9 cellular contexts compared by ENCODE assay signal in genomic region chr5:169803077-169803981, GRCh38.
DNase-seq lines count a peak whose midpoint lies in the region; ATAC-seq and TF ChIP-seq lines count a peak whose summit lies in the region.
"Had no signal": no experiment of that assay in that cellular context is flagged by ENCODE, and none has a peak within 500 bp of the region (broad histone marks: within the 10 kb centered on the region; RNA-seq: fewer than 3 reads in every experiment).

No MANE protein-coding gene starts in this region.

- H3K9me1 ChIP-seq in IMR-90 (ENCODE audit: insufficient read depth, low read length): peaks cover 9% of the 10 kb centered on the region

- H3K56ac ChIP-seq in IMR-90 (ENCODE audit: extremely low read depth, insufficient read depth, low read length): peak overlapping the region; percentile 88

- H3K4me3 ChIP-seq in A673 (ENCODE audit: low read depth, low read length, poor library complexity, severe bottlenecking): no peak overlapping the region
- H3K4me3 ChIP-seq in IMR-90 (ENCODE audit: insufficient read depth, low read depth, low read length): peak overlapping the region; percentile 1; the same call in 1 of the 2 replicates
- no peak overlapping the region for H3K4me3 ChIP-seq in adrenal gland
- H3K4me3 ChIP-seq in tibial nerve: no peak overlapping the region

- in situ Hi-C loops in IMR-90 (cut with MboI; ENCODE audit: low sequenced_read_pairs): no loop called here

- H3K4me2 ChIP-seq in IMR-90 (ENCODE audit: low read depth, low read length): peak overlapping the region; percentile 36

- peak overlapping the region; percentile 60 for H2AK5ac ChIP-seq in IMR-90 (ENCODE audit: low read depth, low read length)

- peak; percentile 79 for ATAC-seq in IMR-90 (ENCODE audit: low read depth)
- ATAC-seq in GM18870 (IDR thresholded peaks at IDR 0.05; ENCODE audit: unreplicated experiment): no peak
- ATAC-seq in GM18505 (IDR thresholded peaks at IDR 0.05; ENCODE audit: unreplicated experiment): no peak

- TF ChIP-seq POLR2A in IMR-90 (IDR thresholded peaks at IDR 0.05; ENCODE audit: low read depth, low read length): peak; percentile 48; the same call in 1 of the 2 replicates
- no peak for TF ChIP-seq POLR2A in adrenal gland (IDR thresholded peaks at IDR 0.05)
- TF ChIP-seq POLR2A in tibial nerve (IDR thresholded peaks at IDR 0.05): no peak
- TF ChIP-seq POLR2A in GM18505 (IDR thresholded peaks at IDR 0.05; ENCODE audit: borderline replicate concordance, extremely low read depth, insufficient read depth, insufficient read length): no peak

- peak overlapping the region; percentile 89 for H2BK5ac ChIP-seq in IMR-90 (ENCODE audit: low read depth, low read length, poor library complexity, severe bottlenecking)

- peak overlapping the region; percentile 90 for H3K23ac ChIP-seq in IMR-90 (ENCODE audit: low read depth, low read length)

- no peaks in the 10 kb centered on the region for H3K27me3 ChIP-seq in A673 (replicated peaks; ENCODE audit: insufficient read depth, low read depth, low read length, poor library complexity)
- no peaks in the 10 kb centered on the region for H3K27me3 ChIP-seq in IMR-90 (ENCODE audit: control insufficient read depth, insufficient read depth, low read length)
- no peaks in the 10 kb centered on the region for H3K27me3 ChIP-seq in adrenal gland
- no peaks in the 10 kb centered on the region for H3K27me3 ChIP-seq in tibial nerve

- DNase-seq in A673 (ENCODE audit: low spot score) (peak; percentile 69), IMR-90 (peak; percentile 100), adrenal gland (peak in 5 of 7 donors; percentile 13 to 56 (median 22)), kidney tubule cell (ENCODE audit: low spot score) (peak; percentile 66), tibial nerve (ENCODE audit: low spot score in 2 of 2) (no peak)
- DNase-seq in activated CD4-positive, alpha-beta T cell treated with anti-CD3 and anti-CD28 coated beads for 4 hours: no peak
- DNase-seq: NCI-H187 treated with DMSO at 0.1 percent for 48 hours had no signal

- POLR2A ChIA-PET in A673 (lab: Charles Lee; ENCODE audit: low non-redundant PET): no interaction called here
- POLR2A ChIA-PET in IMR-90 (lab: Charles Lee; ENCODE audit: unreplicated experiment): no interaction called here

- H2AFZ ChIP-seq in IMR-90 (replicated peaks; ENCODE audit: low read length, poor library complexity): peak overlapping the region; percentile 83

- peaks cover 12% of the 10 kb centered on the region for H3K4me1 ChIP-seq in A673 (ENCODE audit: insufficient read depth, low read length, poor library complexity, severe bottlenecking)
- H3K4me1 ChIP-seq in IMR-90 (ENCODE audit: control insufficient read depth, insufficient read depth, low read length): peaks cover 16% of the 10 kb centered on the region
- no peaks in the 10 kb centered on the region for H3K4me1 ChIP-seq in adrenal gland (replicated peaks in 1 of 2)
- H3K4me1 ChIP-seq in tibial nerve: no peaks in the 10 kb centered on the region

- peak overlapping the region; percentile 27 for H3K27ac ChIP-seq in A673 (ENCODE audit: low read depth, low read length, poor library complexity, severe bottlenecking)
- H3K27ac ChIP-seq in IMR-90 (ENCODE audit: insufficient read depth, low read length): peak overlapping the region; percentile 69
- H3K27ac ChIP-seq in adrenal gland: peak overlapping the region in 2 of 5 donors; percentile 12 to 44
- no peak overlapping the region for H3K27ac ChIP-seq in tibial nerve

- CTCF ChIA-PET in A673 (lab: Charles Lee) (no interaction called here), IMR-90 (lab: Yijun Ruan, JAX) (interaction anchor here (0.6 to 3.2 kb wide), 4 partner anchors 101 to 177 kb away, joined by 3 to 23 read pairs (median 4); partner anchors contain the start of gene INSYN2B)

- TF ChIP-seq CTCF in A673 (conservative IDR thresholded peaks at IDR 0.05; ENCODE audit: low read depth, low read length) (no peak), IMR-90 (conservative IDR thresholded peaks at IDR 0.05; ENCODE audit: low read depth, low read length) (no peak), adrenal gland (IDR thresholded peaks at IDR 0.05) (no peak), tibial nerve (IDR thresholded peaks at IDR 0.05) (no peak)

- peak overlapping the region; percentile 9 for H3K9ac ChIP-seq in IMR-90 (ENCODE audit: low read depth, low read length)

- peak overlapping the region; percentile 67 for H3K18ac ChIP-seq in IMR-90 (ENCODE audit: low read depth, low read length)

- BruUV-seq in A673 (replicated peaks; lab: Mats Ljungman, UMichigan): no TSS peak
- no TSS peak for BruUV-seq in IMR-90 (replicated peaks; lab: Mats Ljungman, UMichigan)

- H3K14ac ChIP-seq in IMR-90 (replicated peaks; ENCODE audit: low read depth, low read length): peak overlapping the region; percentile 90

- H4K20me1 ChIP-seq in IMR-90 (ENCODE audit: insufficient read depth, low read length): no peaks in the 10 kb centered on the region

- peak overlapping the region; percentile 48; the same call in 2 of the 3 replicates for H2BK15ac ChIP-seq in IMR-90 (ENCODE audit: low read depth, low read length)

- peak overlapping the region; percentile 52 for H4K5ac ChIP-seq in IMR-90 (ENCODE audit: low read depth, low read length)

- peak; percentile 19; the same call in 1 of the 2 replicates for TF ChIP-seq RAD21 in IMR-90 (IDR thresholded peaks at IDR 0.05; ENCODE audit: low read length)

- H3K36me3 ChIP-seq in A673 (ENCODE audit: insufficient read depth, low read length, poor library complexity, severe bottlenecking) (no peaks in the 10 kb centered on the region), IMR-90 (ENCODE audit: control insufficient read depth, insufficient read depth, low read length) (no peaks in the 10 kb centered on the region), adrenal gland (replicated peaks in 1 of 2) (no peaks in the 10 kb centered on the region), tibial nerve (no peaks in the 10 kb centered on the region)

- peak overlapping the region; percentile 95 for H4K91ac ChIP-seq in IMR-90 (ENCODE audit: insufficient read depth, low read depth, low read length)

- H3K4ac ChIP-seq in IMR-90 (ENCODE audit: low read depth, low read length): peak overlapping the region; percentile 96

- 0% methylated on average over 1 of the region's 10 CpGs; no CpG with 5 or more reads in 1 of the 2 experiments for WGBS in IMR-90 (ENCODE audit: extremely low coverage in 2 of 2, insufficient read length in 1 of 2), 2 experiments
- 57 to 64% (median 62%) methylated on average over 10 of the region's 10 CpGs for WGBS in adrenal gland, 4 donors
- WGBS in tibial nerve, 2 donors: 67 to 68% methylated on average over 10 of the region's 10 CpGs

- dilution Hi-C loops in IMR-90 (cut with HindIII; ENCODE audit: low sequenced_read_pairs, unreplicated experiment): no loop called here

- H3K79me1 ChIP-seq in IMR-90 (ENCODE audit: low read depth in 1 of 2, low read length in 2 of 2): peaks cover 0 to 3% of the 10 kb centered on the region in 2 experiments; a peak in 1 of 4 replicates

- TF ChIP-seq EP300 in tibial nerve (IDR thresholded peaks at IDR 0.05): no peak

- intact Hi-C loops in A673 (cut with micrococcal nuclease; ENCODE audit: unreplicated experiment): loop anchor here (5.0 kb wide), 1 partner anchor 179 kb away; the partner anchor contains the start of gene INSYN2B
- intact Hi-C loops in IMR-90 (cut with micrococcal nuclease): loop anchor here (1.0 to 10.0 kb wide), 5 partner anchors 101 to 1229 kb away; partner anchors contain the start of genes INSYN2B, PANK3 and SPDL1
- intact Hi-C loops in adrenal gland (cut with DNase I): no loop called here

- peak overlapping the region; percentile 95 for H2BK120ac ChIP-seq in IMR-90 (ENCODE audit: low read depth, low read length)

- peak overlapping the region; percentile 40 to 89 for H4K8ac ChIP-seq in IMR-90 (ENCODE audit: low read depth in 2 of 2, low read length in 2 of 2)

- H3K9me3 ChIP-seq in A673 (ENCODE audit: low read depth, low read length, poor library complexity, severe bottlenecking): no peaks in the 10 kb centered on the region
- H3K9me3 ChIP-seq in IMR-90 (ENCODE audit: control insufficient read depth, insufficient read depth, low read length): no peaks in the 10 kb centered on the region
- no peaks in the 10 kb centered on the region for H3K9me3 ChIP-seq in adrenal gland (replicated peaks in 1 of 3)
- no peaks in the 10 kb centered on the region for H3K9me3 ChIP-seq in tibial nerve

- peak overlapping the region; percentile 35 for H2AK9ac ChIP-seq in IMR-90 (replicated peaks; ENCODE audit: low read depth, low read length, poor library complexity)

- peak overlapping the region; percentile 94 for H2BK20ac ChIP-seq in IMR-90 (ENCODE audit: low read depth, low read length)

TF ChIP-seq in IMR-90, 13 proteins besides CTCF, POLR2A, EP300 and RAD21:
- no peak for TF ChIP-seq ELK1 (IDR thresholded peaks at IDR 0.05; ENCODE audit: borderline replicate concordance, low read depth, low read length)
- TF ChIP-seq BHLHE40 (IDR thresholded peaks at IDR 0.05; ENCODE audit: low read depth, low read length): peak; percentile 37; the same call in 1 of the 2 replicates
- peak; percentile 18; the same call in 1 of the 2 replicates for TF ChIP-seq SMC3 (IDR thresholded peaks at IDR 0.05; ENCODE audit: low read depth, low read length)
- TF ChIP-seq RCOR1 (IDR thresholded peaks at IDR 0.05; ENCODE audit: insufficient replicate concordance, low read length): peak; percentile 86
- TF ChIP-seq NFE2L2 (IDR thresholded peaks at IDR 0.05; ENCODE audit: low read depth, low read length): peak; percentile 60; the same call in 1 of the 2 replicates
- no peak; the same call in 1 of the 2 replicates for TF ChIP-seq MAZ (IDR thresholded peaks at IDR 0.05; ENCODE audit: borderline replicate concordance, low read depth, low read length)
- TF ChIP-seq CHD1 (IDR thresholded peaks at IDR 0.05; ENCODE audit: low read depth, low read length): no peak
- TF ChIP-seq FOS (IDR thresholded peaks at IDR 0.05; ENCODE audit: low read depth, low read length): peak; percentile 82
- TF ChIP-seq CEBPB (IDR thresholded peaks at IDR 0.05; ENCODE audit: low read depth, low read length): peak; percentile 100
- TF ChIP-seq RFX5 (IDR thresholded peaks at IDR 0.05; ENCODE audit: low read depth, low read length): no peak
- TF ChIP-seq MAFK (IDR thresholded peaks at IDR 0.05; ENCODE audit: low read depth, low read length): peak; percentile 59

Comparison
In these comparisons a context has a peak if more than half of its experiments do, and no peak if none do; other contexts are left out.
1. DNase-seq: peak in A673 (single experiment), IMR-90 (single experiment), adrenal gland (5 of 7) and kidney tubule cell (single experiment); none in tibial nerve (0 of 2) and activated CD4-positive, alpha-beta T cell treated with anti-CD3 and anti-CD28 coated beads for 4 hours (0 of 2).
2. H3K27ac ChIP-seq: peak in A673 (single experiment) and IMR-90 (single experiment); none in tibial nerve (0 of 4).
3. intact Hi-C loops: an anchor here in A673 (5.0 kb wide) and IMR-90 (1.0 to 10.0 kb wide); none called in adrenal gland.